ENCODE assay signal across 8 cellular contexts in genomic region chr10:6511347-6511746, GRCh38.
"Had no signal": no experiment of that assay in that cellular context is flagged by ENCODE, and none has a peak within 500 bp of the region (broad histone marks: within the 10 kb centered on the region; RNA-seq: fewer than 3 reads in every experiment).

No MANE protein-coding gene starts in this region.

- DNase-seq: activated CD4-positive, alpha-beta T cell treated with anti-CD3 and anti-CD28 coated beads for 4 hours; activated gamma-delta T cell treated with Interleukin-2 at 50 U/mL for 16 hours; activated T-cell treated with anti-CD3 and anti-CD28 coated beads, Interleukin-2, amount 50 U/mL, for 4 hours; islet precursor cell; mucosa of descending colon; naive thymus-derived CD4-positive, alpha-beta T cell; right cardiac atrium had no signal

- ATAC-seq: activated T-cell treated with anti-CD3 and anti-CD28 coated beads, Interleukin-2, amount 50 U/mL, for 4 hours; left lobe of liver; mucosa of descending colon; naive thymus-derived CD4-positive, alpha-beta T cell; right cardiac atrium had no signal

- H3K27me3 Mint-ChIP-seq: naive thymus-derived CD4-positive, alpha-beta T cell had no signal

- H3K4me3 Mint-ChIP-seq: activated T-cell treated with anti-CD3 and anti-CD28 coated beads, Interleukin-2, amount 50 U/mL, for 4 hours; naive thymus-derived CD4-positive, alpha-beta T cell had no signal
